ENCODE assay signal across 1 cellular context in the genomic region with DNA sequence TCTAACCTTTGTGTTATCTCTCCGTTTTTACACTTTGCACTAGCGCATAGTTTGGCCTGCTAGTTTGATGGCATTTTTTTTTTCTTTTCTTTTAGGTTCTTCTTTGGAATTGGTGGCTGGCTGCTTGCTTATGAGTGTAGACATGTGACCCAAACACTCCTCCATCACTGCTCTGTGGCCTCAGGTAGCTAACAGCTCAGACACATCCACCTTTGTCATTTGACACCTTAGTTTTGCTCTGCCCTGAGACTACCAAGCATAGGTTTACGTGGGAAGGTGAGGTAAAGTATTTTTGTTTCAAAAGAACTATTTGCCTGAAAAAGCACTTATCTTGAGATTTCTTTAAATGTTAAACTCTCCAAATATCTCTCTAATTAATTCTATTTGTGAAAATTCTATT.
TF ChIP-seq lines count a peak whose summit lies in the region.

No MANE protein-coding gene starts in this region.

TF ChIP-seq in WTC11, 78 proteins besides CTCF, POLR2A, EP300 and RAD21 (continued from another document):
- TF ChIP-seq TEAD1 (CRISPR knock-in tag; IDR thresholded peaks at IDR 0.05) (no peak), ELF4 (CRISPR knock-in tag; IDR thresholded peaks at IDR 0.05; ENCODE audit: low read depth) (no peak), FOXP1 (CRISPR knock-in tag; IDR thresholded peaks at IDR 0.05; ENCODE audit: borderline replicate concordance) (no peak), ETV6 (CRISPR knock-in tag; IDR thresholded peaks at IDR 0.05) (no peak), ZNF416 (CRISPR knock-in tag; IDR thresholded peaks at IDR 0.05) (no peak), RORB (CRISPR knock-in tag; IDR thresholded peaks at IDR 0.05) (no peak)
- TF ChIP-seq, protein P1, sequence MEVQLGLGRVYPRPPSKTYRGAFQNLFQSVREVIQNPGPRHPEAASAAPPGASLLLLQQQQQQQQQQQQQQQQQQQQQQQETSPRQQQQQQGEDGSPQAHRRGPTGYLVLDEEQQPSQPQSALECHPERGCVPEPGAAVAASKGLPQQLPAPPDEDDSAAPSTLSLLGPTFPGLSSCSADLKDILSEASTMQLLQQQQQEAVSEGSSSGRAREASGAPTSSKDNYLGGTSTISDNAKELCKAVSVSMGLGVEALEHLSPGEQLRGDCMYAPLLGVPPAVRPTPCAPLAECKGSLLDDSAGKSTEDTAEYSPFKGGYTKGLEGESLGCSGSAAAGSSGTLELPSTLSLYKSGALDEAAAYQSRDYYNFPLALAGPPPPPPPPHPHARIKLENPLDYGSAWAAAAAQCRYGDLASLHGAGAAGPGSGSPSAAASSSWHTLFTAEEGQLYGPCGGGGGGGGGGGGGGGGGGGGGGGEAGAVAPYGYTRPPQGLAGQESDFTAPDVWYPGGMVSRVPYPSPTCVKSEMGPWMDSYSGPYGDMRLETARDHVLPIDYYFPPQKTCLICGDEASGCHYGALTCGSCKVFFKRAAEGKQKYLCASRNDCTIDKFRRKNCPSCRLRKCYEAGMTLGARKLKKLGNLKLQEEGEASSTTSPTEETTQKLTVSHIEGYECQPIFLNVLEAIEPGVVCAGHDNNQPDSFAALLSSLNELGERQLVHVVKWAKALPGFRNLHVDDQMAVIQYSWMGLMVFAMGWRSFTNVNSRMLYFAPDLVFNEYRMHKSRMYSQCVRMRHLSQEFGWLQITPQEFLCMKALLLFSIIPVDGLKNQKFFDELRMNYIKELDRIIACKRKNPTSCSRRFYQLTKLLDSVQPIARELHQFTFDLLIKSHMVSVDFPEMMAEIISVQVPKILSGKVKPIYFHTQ (CRISPR knock-in tag; IDR thresholded peaks at IDR 0.05), result no peak
